In the genomic region with DNA sequence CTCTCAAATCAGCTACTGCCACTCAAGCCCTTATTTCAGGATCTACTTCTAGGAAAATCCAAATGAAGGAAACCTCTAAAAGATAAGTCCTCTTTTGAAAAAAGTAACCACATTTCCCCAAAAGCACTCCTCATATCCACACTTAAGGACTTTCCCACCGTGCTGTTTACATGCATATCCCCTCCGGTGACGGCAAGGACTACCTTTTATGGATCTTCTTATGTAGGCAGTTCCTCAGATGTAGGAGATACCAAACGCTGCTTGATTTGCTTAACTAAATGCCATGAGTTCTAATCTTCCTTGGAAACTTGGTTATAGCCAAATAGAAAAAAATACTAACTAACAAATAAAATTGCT, we compare ENCODE assay signal across 1 cellular context.
TF ChIP-seq lines count a peak whose summit lies in the region.

No MANE protein-coding gene starts in this region.

TF ChIP-seq in GM23338, 12 proteins besides CTCF, POLR2A, EP300 and RAD21 (continued from another document):
- TF ChIP-seq CREB1 (CRISPR knock-in tag; IDR thresholded peaks at IDR 0.05; ENCODE audit: low read depth) = no peak
